In genomic region chr3:50050361-50050760, GRCh38 we compare ENCODE assay signal across 14 cellular contexts. TPM values are rescaled to one million over a fixed set of nuclear protein-coding genes. Genes with fewer than 3 reads are reported as not detected.
DNase-seq lines count a peak whose midpoint lies in the region; ATAC-seq, FAIRE-seq and TF ChIP-seq lines count a peak whose summit lies in the region.
"Had no signal": no experiment of that assay in that cellular context is flagged by ENCODE, and none has a peak within 500 bp of the region (broad histone marks: within the 10 kb centered on the region; RNA-seq: fewer than 3 reads in every experiment).

No MANE protein-coding gene starts in this region.

- H3K79me2 ChIP-seq in astrocyte (ENCODE audit: insufficient read depth, low read length) = no peaks in the 10 kb centered on the region

- no peak overlapping the region for H2AFZ ChIP-seq in astrocyte (ENCODE audit: low read depth, low read length)

- no peak overlapping the region for H3K4me3 ChIP-seq in astrocyte (ENCODE audit: insufficient read depth, low read depth, low read length)

- TF ChIP-seq CTCF in astrocyte (IDR thresholded peaks at IDR 0.05; ENCODE audit: insufficient read depth, low read depth, low read length) = no peak

- H3K9me3 ChIP-seq in astrocyte (ENCODE audit: insufficient read depth, low read depth, low read length) = no peaks in the 10 kb centered on the region
- H3K9me3 ChIP-seq: Caco-2 had no signal

- H3K4me3 Mint-ChIP-seq in astrocyte (ENCODE audit: unreplicated experiment) = no peak overlapping the region
- H3K4me3 Mint-ChIP-seq in stimulated activated naive CD8-positive, alpha-beta T cell treated with anti-CD3 and anti-CD28 coated beads, Interleukin-15, amount 100 ng/mL, for 72 hours = no peak overlapping the region
- H3K4me3 Mint-ChIP-seq: stimulated activated naive B cell treated with anti-CD40 and anti-IgM and Interleukin-4, amounts not matched to agents 10 μg/mL and 1 μg/mL and 100 μg/mL, for 72 hours had no signal

- no peak for ATAC-seq in GM21528 (IDR thresholded peaks at IDR 0.05; ENCODE audit: low FRiP score, unreplicated experiment)
- ATAC-seq in stimulated activated naive CD8-positive, alpha-beta T cell treated with anti-CD3 and anti-CD28 coated beads, Interleukin-15, amount 100 ng/mL, for 72 hours = no peak
- ATAC-seq: Panc1; stimulated activated naive B cell treated with anti-CD40 and anti-IgM and Interleukin-4, amounts not matched to agents 10 μg/mL and 1 μg/mL and 100 μg/mL, for 72 hours had no signal

- peaks cover 4% of the 10 kb centered on the region for H3K4me1 ChIP-seq in astrocyte (ENCODE audit: insufficient read depth, low read length)
- H3K4me1 ChIP-seq: Caco-2 had no signal

- H3K9me3 Mint-ChIP-seq in astrocyte (ENCODE audit: unreplicated experiment) = no peaks in the 10 kb centered on the region
- no peaks in the 10 kb centered on the region for H3K9me3 Mint-ChIP-seq in stimulated activated naive CD8-positive, alpha-beta T cell treated with anti-CD3 and anti-CD28 coated beads, Interleukin-15, amount 100 ng/mL, for 72 hours
- H3K9me3 Mint-ChIP-seq: stimulated activated naive B cell treated with anti-CD40 and anti-IgM and Interleukin-4, amounts not matched to agents 10 μg/mL and 1 μg/mL and 100 μg/mL, for 72 hours had no signal

- H3K4me2 ChIP-seq in astrocyte (ENCODE audit: low read length) = peak overlapping the region; percentile 48

- H3K27me3 ChIP-seq in astrocyte (ENCODE audit: insufficient read depth, low read length) = no peaks in the 10 kb centered on the region

- peaks cover 7% of the 10 kb centered on the region for H3K4me1 Mint-ChIP-seq in astrocyte (ENCODE audit: low read depth, unreplicated experiment)
- H3K4me1 Mint-ChIP-seq in stimulated activated naive CD8-positive, alpha-beta T cell treated with anti-CD3 and anti-CD28 coated beads, Interleukin-15, amount 100 ng/mL, for 72 hours = peaks cover 7% of the 10 kb centered on the region

- no peak overlapping the region for H3K9ac ChIP-seq in astrocyte (ENCODE audit: low read length)

- peaks cover 12% of the 10 kb centered on the region for H3K36me3 Mint-ChIP-seq in astrocyte (ENCODE audit: low read depth, unreplicated experiment)

- DNase-seq in AG08396 (ENCODE audit: low spot score) = peak; percentile 36
- peak; percentile 28 for DNase-seq in HS-5 (ENCODE audit: low read depth)
- peak; percentile 86 for DNase-seq in astrocyte (ENCODE audit: low read depth)
- peak; percentile 36 for DNase-seq in hepatic stellate cell (ENCODE audit: low spot score)
- DNase-seq in stimulated activated naive CD8-positive, alpha-beta T cell treated with anti-CD3 and anti-CD28 coated beads, Interleukin-15, amount 100 ng/mL, for 72 hours = no peak
- no peak for DNase-seq in D341Med (ENCODE audit: low spot score)
- no peak for DNase-seq in OCI-M1 (lab: John Stamatoyannopoulos, UW)
- DNase-seq: activated CD4-positive, CD25-positive, alpha-beta regulatory T cell treated with anti-CD3 and anti-CD28 coated beads, Interleukin-2, amount 50 U/mL, for 72 hours; activated effector memory CD4-positive, alpha-beta T cell treated with anti-CD3 and anti-CD28 coated beads, Interleukin-2, amount 50 U/mL, for 16 hours; Caco-2; NCI-H187 treated with DMSO at 0.1 percent for 48 hours; stimulated activated naive B cell treated with anti-CD40 and anti-IgM and Interleukin-4, amounts not matched to agents 10 μg/mL and 1 μg/mL and 100 μg/mL, for 72 hours had no signal

- no peak for FAIRE-seq in astrocyte (lab: Jason Lieb, UNC)

- H3K36me3 ChIP-seq in astrocyte (ENCODE audit: insufficient read depth, low read length) = peaks cover 12% of the 10 kb centered on the region

- peak overlapping the region; percentile 67 for H3K27ac ChIP-seq in astrocyte (ENCODE audit: low read depth, low read length)

- H4K20me1 ChIP-seq in astrocyte (ENCODE audit: insufficient read depth, low read length) = peaks cover 11% of the 10 kb centered on the region

- H3K27me3 Mint-ChIP-seq in astrocyte (ENCODE audit: low read depth, unreplicated experiment) = no peaks in the 10 kb centered on the region
- no peaks in the 10 kb centered on the region for H3K27me3 Mint-ChIP-seq in stimulated activated naive CD8-positive, alpha-beta T cell treated with anti-CD3 and anti-CD28 coated beads, Interleukin-15, amount 100 ng/mL, for 72 hours
- H3K27me3 Mint-ChIP-seq: stimulated activated naive B cell treated with anti-CD40 and anti-IgM and Interleukin-4, amounts not matched to agents 10 μg/mL and 1 μg/mL and 100 μg/mL, for 72 hours had no signal

- H3K27ac Mint-ChIP-seq in astrocyte (ENCODE audit: unreplicated experiment) = no peak overlapping the region
- H3K27ac Mint-ChIP-seq in stimulated activated naive CD8-positive, alpha-beta T cell treated with anti-CD3 and anti-CD28 coated beads, Interleukin-15, amount 100 ng/mL, for 72 hours = no peak overlapping the region
- H3K27ac Mint-ChIP-seq: stimulated activated naive B cell treated with anti-CD40 and anti-IgM and Interleukin-4, amounts not matched to agents 10 μg/mL and 1 μg/mL and 100 μg/mL, for 72 hours had no signal

RNA-seq across cellular contexts. Expression of gene RBM5, which starts 38.4 kb away (rescaled TPM):
- 124 and 127 TPM in 2 replicates for total RNA-seq in astrocyte

Comparison
In these comparisons a context has a peak if more than half of its experiments do, and no peak if none do; other contexts are left out.
1. DNase-seq: peak in AG08396 (single experiment), HS-5 (single experiment), astrocyte (single experiment) and hepatic stellate cell (single experiment); none in stimulated activated naive CD8-positive, alpha-beta T cell treated with anti-CD3 and anti-CD28 coated beads, Interleukin-15, amount 100 ng/mL, for 72 hours (0 of 2), D341Med (single experiment) and OCI-M1 (single experiment).